ENCODE assay signal across 20 cellular contexts in genomic region chr4:148737071-148737470, GRCh38.
DNase-seq lines count a peak whose midpoint lies in the region; FAIRE-seq and TF ChIP-seq lines count a peak whose summit lies in the region.
"Had no signal": no experiment of that assay in that cellular context is flagged by ENCODE, and none has a peak within 500 bp of the region (broad histone marks: within the 10 kb centered on the region; RNA-seq: fewer than 3 reads in every experiment).

No MANE protein-coding gene starts in this region.

- H3K27ac ChIP-seq in astrocyte (ENCODE audit: low read depth, low read length): no peak overlapping the region
- H3K27ac ChIP-seq: C4-2B, HL-60 had no signal

- no peak overlapping the region for H3K27ac Mint-ChIP-seq in astrocyte (ENCODE audit: unreplicated experiment)
- H3K27ac Mint-ChIP-seq: CD4-positive, alpha-beta T cell; GM23338 had no signal

- no peaks in the 10 kb centered on the region for H3K36me3 ChIP-seq in astrocyte (ENCODE audit: insufficient read depth, low read length)

- no peak for TF ChIP-seq CTCF in astrocyte (IDR thresholded peaks at IDR 0.05; ENCODE audit: insufficient read depth, low read depth, low read length)

- H3K4me3 ChIP-seq in astrocyte (ENCODE audit: insufficient read depth, low read depth, low read length) (no peak overlapping the region), skeletal muscle cell (ENCODE audit: low read depth, low read length) (no peak overlapping the region)
- H3K4me3 ChIP-seq: GM23338 had no signal

- no peak overlapping the region for H2AFZ ChIP-seq in astrocyte (ENCODE audit: low read depth, low read length)
- H2AFZ ChIP-seq: GM23338 had no signal

- no peaks in the 10 kb centered on the region for H4K20me1 ChIP-seq in astrocyte (ENCODE audit: insufficient read depth, low read length)

- no peaks in the 10 kb centered on the region for H3K27me3 Mint-ChIP-seq in astrocyte (ENCODE audit: low read depth, unreplicated experiment)
- H3K27me3 Mint-ChIP-seq: CD4-positive, alpha-beta T cell had no signal

- no peaks in the 10 kb centered on the region for H3K9me3 ChIP-seq in astrocyte (ENCODE audit: insufficient read depth, low read depth, low read length)
- H3K9me3 ChIP-seq: Caco-2 had no signal

- no peaks in the 10 kb centered on the region for H3K79me2 ChIP-seq in astrocyte (ENCODE audit: insufficient read depth, low read length)

- no peaks in the 10 kb centered on the region for H3K9me3 Mint-ChIP-seq in astrocyte (ENCODE audit: unreplicated experiment)
- H3K9me3 Mint-ChIP-seq: GM23338 had no signal

- no peak for FAIRE-seq in astrocyte (lab: Jason Lieb, UNC)
- FAIRE-seq: A204.1, D721Med, H54 had no signal

- no peaks in the 10 kb centered on the region for H3K4me1 Mint-ChIP-seq in astrocyte (ENCODE audit: low read depth, unreplicated experiment)
- H3K4me1 Mint-ChIP-seq: GM23338 had no signal

- H3K4me2 ChIP-seq in astrocyte (ENCODE audit: low read length): no peak overlapping the region
- H3K4me2 ChIP-seq: GM23338 had no signal

- H3K4me1 ChIP-seq in astrocyte (ENCODE audit: insufficient read depth, low read length): no peaks in the 10 kb centered on the region
- H3K4me1 ChIP-seq: Caco-2 had no signal

- no peak overlapping the region for H3K9ac ChIP-seq in astrocyte (ENCODE audit: low read length)

- H3K36me3 Mint-ChIP-seq in astrocyte (ENCODE audit: low read depth, unreplicated experiment): no peaks in the 10 kb centered on the region

- H3K27me3 ChIP-seq in astrocyte (ENCODE audit: insufficient read depth, low read length): no peaks in the 10 kb centered on the region

- H3K4me3 Mint-ChIP-seq in astrocyte (ENCODE audit: unreplicated experiment): no peak overlapping the region
- H3K4me3 Mint-ChIP-seq: CD4-positive, alpha-beta T cell; GM23338 had no signal

- peak; percentile 16 for DNase-seq in astrocyte (ENCODE audit: low read depth)
- peak; percentile 2 for DNase-seq in globus pallidus (ENCODE audit: low spot score)
- DNase-seq in skeletal muscle cell (ENCODE audit: low read depth): peak; percentile 13
- no peak for DNase-seq in NCI-H1092 (lab: John Stamatoyannopoulos, UW)
- DNase-seq in retina: no peak
- DNase-seq in NCI-H2227 (lab: John Stamatoyannopoulos, UW; ENCODE audit: unreplicated experiment): no peak
- DNase-seq: ACHN; Caco-2; CD4-positive, alpha-beta T cell; DMS153; DMS79 treated with DMSO at 0.1 percent for 48 hours; GF-D8; HCEC 1CT; IMR-90 had no signal

Comparison
In these comparisons a context has a peak if more than half of its experiments do, and no peak if none do; other contexts are left out.
1. DNase-seq: peak in astrocyte (single experiment), globus pallidus (single experiment) and skeletal muscle cell (single experiment); none in NCI-H1092 (single experiment), retina (single experiment) and NCI-H2227 (single experiment).